Comparison of ENCODE assay signal across 24 cellular contexts in genomic region chr10:67098460-67098859, GRCh38.
DNase-seq lines count a peak whose midpoint lies in the region; ATAC-seq and TF ChIP-seq lines count a peak whose summit lies in the region.
"Had no signal": no experiment of that assay in that cellular context is flagged by ENCODE, and none has a peak within 500 bp of the region (broad histone marks: within the 10 kb centered on the region; RNA-seq: fewer than 3 reads in every experiment).

No MANE protein-coding gene starts in this region.

- peak overlapping the region; percentile 0 for H3K27ac ChIP-seq in HUES64 (ENCODE audit: low read depth, low read length)
- H3K27ac ChIP-seq in tibial artery, result no peak overlapping the region
- no peak overlapping the region for H3K27ac ChIP-seq in right cardiac atrium (ENCODE audit: low read length)
- H3K27ac ChIP-seq: ascending aorta, foreskin keratinocyte, left ventricle myocardium inferior, pancreas, right lobe of liver, thyroid gland had no signal

- H3K4me3 Mint-ChIP-seq in WTC11, result no peak overlapping the region
- H3K4me3 Mint-ChIP-seq: activated naive CD8-positive, alpha-beta T cell; CD4-positive, CD25-positive, alpha-beta regulatory T cell; natural killer cell treated with Interleukin-12 subunit alpha and Interleukin-12 subunit beta and Interleukin-15 and Interleukin-18, amount 100 ng/mL, for 72 hours; stimulated activated naive CD8-positive, alpha-beta T cell treated with anti-CD3 and anti-CD28 coated beads, Interleukin-15, Interleukin-2, amounts not matched to agents 100 ng/mL and 50 ng/mL, for 24 hours had no signal

- peak overlapping the region; percentile 26; the same call in 1 of the 2 replicates for H3K9ac ChIP-seq in HUES64 (ENCODE audit: low read depth, low read length)

- no peaks in the 10 kb centered on the region for H3K36me3 Mint-ChIP-seq in WTC11
- H3K36me3 Mint-ChIP-seq: activated naive CD8-positive, alpha-beta T cell; CD4-positive, CD25-positive, alpha-beta regulatory T cell; natural killer cell treated with Interleukin-12 subunit alpha and Interleukin-12 subunit beta and Interleukin-15 and Interleukin-18, amount 100 ng/mL, for 72 hours had no signal

- H3K9me3 ChIP-seq in HUES64 (ENCODE audit: insufficient read depth, low read depth, low read length) (no peaks in the 10 kb centered on the region), tibial artery (no peaks in the 10 kb centered on the region), right cardiac atrium (ENCODE audit: control insufficient read depth, low read length) (no peaks in the 10 kb centered on the region)
- H3K9me3 ChIP-seq: ascending aorta, left ventricle myocardium inferior, pancreas, right lobe of liver, thyroid gland had no signal

- POLR2A ChIA-PET in WTC11 (lab: Charles Lee), result no interaction called here

- no peaks in the 10 kb centered on the region for H3K27me3 Mint-ChIP-seq in WTC11 (ENCODE audit: low read depth)
- H3K27me3 Mint-ChIP-seq: activated naive CD8-positive, alpha-beta T cell; natural killer cell treated with Interleukin-12 subunit alpha and Interleukin-12 subunit beta and Interleukin-15 and Interleukin-18, amount 100 ng/mL, for 72 hours; stimulated activated naive CD8-positive, alpha-beta T cell treated with anti-CD3 and anti-CD28 coated beads, Interleukin-15, Interleukin-2, amounts not matched to agents 100 ng/mL and 50 ng/mL, for 24 hours had no signal

- H3K4me1 Mint-ChIP-seq in WTC11, result peaks cover 27% of the 10 kb centered on the region
- H3K4me1 Mint-ChIP-seq: CD4-positive, CD25-positive, alpha-beta regulatory T cell had no signal

- peaks cover 15% of the 10 kb centered on the region for H3K4me1 ChIP-seq in HUES64 (ENCODE audit: insufficient read depth, low read length)
- H3K4me1 ChIP-seq in tibial artery, result no peaks in the 10 kb centered on the region
- no peaks in the 10 kb centered on the region for H3K4me1 ChIP-seq in right cardiac atrium (ENCODE audit: control insufficient read depth, insufficient read depth, low read length)
- H3K4me1 ChIP-seq: ascending aorta, foreskin keratinocyte, left ventricle myocardium inferior, pancreas, right lobe of liver, thyroid gland had no signal

- H3K27me3 ChIP-seq in HUES64 (ENCODE audit: insufficient read depth, low read length) (no peaks in the 10 kb centered on the region), tibial artery (no peaks in the 10 kb centered on the region), right cardiac atrium (ENCODE audit: control insufficient read depth, insufficient read depth) (no peaks in the 10 kb centered on the region)
- H3K27me3 ChIP-seq: ascending aorta, foreskin keratinocyte, pancreas, right lobe of liver, thyroid gland had no signal

- H3K36me3 ChIP-seq in HUES64 (ENCODE audit: insufficient read depth, low read length) (no peaks in the 10 kb centered on the region), tibial artery (no peaks in the 10 kb centered on the region)
- H3K36me3 ChIP-seq: ascending aorta, left ventricle myocardium inferior, pancreas, right lobe of liver, thyroid gland had no signal

- WGBS in HUES64, result 75% methylated on average over 2 of the region's 2 CpGs
- 62% methylated on average over 2 of the region's 2 CpGs for WGBS in right cardiac atrium

- CTCF ChIA-PET in WTC11 (lab: Charles Lee), result no interaction called here

- ATAC-seq in WTC11, result peak; percentile 22; the same call in 1 of the 2 replicates
- ATAC-seq in right cardiac atrium, result no peak
- ATAC-seq: foreskin keratinocyte; natural killer cell treated with Interleukin-12 subunit alpha and Interleukin-12 subunit beta and Interleukin-15 and Interleukin-18, amount 100 ng/mL, for 72 hours; Panc1; pancreas; right lobe of liver had no signal

- H3K27ac Mint-ChIP-seq in WTC11, result peak overlapping the region; percentile 48
- H3K27ac Mint-ChIP-seq: activated naive CD8-positive, alpha-beta T cell; activated T-helper 2 cell treated with anti-CD3 and anti-CD28 coated beads, Interferon-gamma antibody, Interleukin-2, Interleukin-4, amounts not matched to agents 10 μg/mL and 5 μg/mL and 100 μg/mL, durations not matched to agents 14 hours and 24 hours and 36 hours; CD4-positive, CD25-positive, alpha-beta regulatory T cell; natural killer cell treated with Interleukin-12 subunit alpha and Interleukin-12 subunit beta and Interleukin-15 and Interleukin-18, amount 100 ng/mL, for 72 hours; stimulated activated naive CD8-positive, alpha-beta T cell treated with anti-CD3 and anti-CD28 coated beads, Interleukin-15, Interleukin-2, amounts not matched to agents 100 ng/mL and 50 ng/mL, for 24 hours had no signal

- no peak for TF ChIP-seq CTCF in WTC11 (IDR thresholded peaks at IDR 0.05)
- TF ChIP-seq CTCF in tibial artery (IDR thresholded peaks at IDR 0.05), result no peak

- H3K9me3 Mint-ChIP-seq in WTC11, result no peaks in the 10 kb centered on the region
- H3K9me3 Mint-ChIP-seq: activated T-helper 2 cell treated with anti-CD3 and anti-CD28 coated beads, Interferon-gamma antibody, Interleukin-2, Interleukin-4, amounts not matched to agents 10 μg/mL and 5 μg/mL and 100 μg/mL, durations not matched to agents 14 hours and 24 hours and 36 hours; natural killer cell treated with Interleukin-12 subunit alpha and Interleukin-12 subunit beta and Interleukin-15 and Interleukin-18, amount 100 ng/mL, for 72 hours; stimulated activated naive CD8-positive, alpha-beta T cell treated with anti-CD3 and anti-CD28 coated beads, Interleukin-15, Interleukin-2, amounts not matched to agents 100 ng/mL and 50 ng/mL, for 24 hours had no signal

- H3K4me3 ChIP-seq in HUES64 (ENCODE audit: low read length) (no peak overlapping the region), tibial artery (no peak overlapping the region), right cardiac atrium (ENCODE audit: low read length) (no peak overlapping the region)
- H3K4me3 ChIP-seq: ascending aorta, left ventricle myocardium inferior, pancreas, right lobe of liver, thyroid gland had no signal

- intact Hi-C loops in tibial artery (cut with DNase I; ENCODE audit: low total_unique reads) (no loop called here), right cardiac atrium (cut with DNase I) (no loop called here)

- no peak for DNase-seq in WTC11 (ENCODE audit: low spot score)
- peak; percentile 35 for DNase-seq in globus pallidus (ENCODE audit: low spot score)
- DNase-seq in renal cortical epithelial cell (ENCODE audit: low read depth), result peak; percentile 34
- DNase-seq in tibial artery, result no peak
- DNase-seq in DMS114 treated with DMSO at 0.1 percent for 48 hours (lab: John Stamatoyannopoulos, UW; ENCODE audit: unreplicated experiment), result no peak
- DNase-seq in right cardiac atrium, result no peak
- DNase-seq: activated CD4-positive, alpha-beta T cell treated with anti-CD3 and anti-CD28 coated beads, Interleukin-2, amount 50 U/mL, for 4 hours; activated CD4-positive, CD25-positive, alpha-beta regulatory T cell; CD4-positive, CD25-positive, alpha-beta regulatory T cell; DMS 273 treated with DMSO at 0.1 percent for 48 hours; foreskin keratinocyte; left ventricle myocardium inferior; NCI-H2029 treated with DMSO at 0.1 percent for 48 hours; NCI-H446 treated with DMSO at 0.1 percent for 48 hours; pancreas; right lobe of liver; thyroid gland had no signal

TF ChIP-seq in WTC11, 78 proteins besides CTCF, POLR2A, EP300 and RAD21 (continues in another document):
- TF ChIP-seq USF1 (CRISPR knock-in tag; IDR thresholded peaks at IDR 0.05), result no peak
- no peak for TF ChIP-seq PREB (CRISPR knock-in tag; IDR thresholded peaks at IDR 0.05; ENCODE audit: borderline replicate concordance)
- TF ChIP-seq ZNF416 (CRISPR knock-in tag; IDR thresholded peaks at IDR 0.05), result no peak
- no peak for TF ChIP-seq AR (CRISPR knock-in tag; IDR thresholded peaks at IDR 0.05)
- no peak for TF ChIP-seq E2F5 (CRISPR knock-in tag; IDR thresholded peaks at IDR 0.05)

Comparison
In these comparisons a context has a peak if more than half of its experiments do, and no peak if none do; other contexts are left out.
1. DNase-seq: peak in globus pallidus (single experiment) and renal cortical epithelial cell (single experiment); none in WTC11 (single experiment), tibial artery (0 of 2), DMS114 treated with DMSO at 0.1 percent for 48 hours (single experiment) and right cardiac atrium (0 of 3).